8 cellular contexts compared by ENCODE assay signal in the genomic region with DNA sequence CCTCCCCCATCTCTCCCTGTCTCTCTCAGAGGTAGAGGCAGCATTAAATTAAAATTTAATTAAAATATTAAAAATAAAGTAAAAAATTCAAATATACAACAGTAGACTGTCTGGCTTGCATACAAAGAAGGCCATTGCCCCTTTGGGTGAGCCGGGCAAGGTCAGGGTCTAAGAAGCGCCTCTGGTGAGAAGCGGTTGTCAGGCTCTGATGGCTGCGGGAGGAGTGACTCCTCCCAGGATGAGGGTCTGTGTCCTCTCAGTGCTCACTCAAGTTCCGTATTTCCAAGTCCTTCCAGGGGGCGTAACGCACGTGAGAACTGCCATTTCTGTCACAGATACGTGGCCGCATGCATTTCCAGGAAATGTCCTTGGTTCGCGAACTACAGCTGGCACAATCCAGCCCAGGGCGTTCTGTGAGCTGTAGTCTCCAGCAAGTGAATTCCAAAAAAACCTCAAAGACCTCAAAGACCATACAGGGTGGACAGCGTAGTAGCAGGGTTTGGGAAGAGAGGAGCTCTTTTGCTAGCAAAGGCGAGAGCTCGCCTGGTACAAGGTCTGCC. TPM values are rescaled to one million over a fixed set of nuclear protein-coding genes. Genes with fewer than 3 reads are reported as not detected.
A peak's percentile ranks its signal among the peaks of the same experiment; 100 is the strongest.
DNase-seq lines count a peak whose midpoint lies in the region; ATAC-seq and TF ChIP-seq lines count a peak whose summit lies in the region.

No MANE protein-coding gene starts in this region.

- DNase-seq in NCI-H2029 (lab: John Stamatoyannopoulos, UW) (peak; percentile 66), NCI-H2029 treated with DMSO at 0.1 percent for 48 hours (lab: John Stamatoyannopoulos, UW) (no peak), left ventricle myocardium superior (no peak), D341Med (ENCODE audit: low spot score) (no peak)
- DNase-seq in activated CD8-positive, alpha-beta T cell treated with anti-CD3 and anti-CD28 coated beads, Interleukin-2, amount 10 ng/mL, durations not matched to agents 7 days and 5 days, result no peak

- H3K4me1 ChIP-seq in KMS-11 (ENCODE audit: low read depth, poor library complexity, severe bottlenecking), result peaks cover 6% of the 10 kb centered on the region
- H3K4me1 ChIP-seq in skeletal muscle satellite cell (ENCODE audit: control insufficient read depth, insufficient read depth, low read length), result peaks cover 7% of the 10 kb centered on the region

- H3K27ac ChIP-seq in KMS-11, result peak overlapping the region; percentile 56; the same call in 1 of the 2 replicates

- no peak overlapping the region for H3K4me3 ChIP-seq in KMS-11 (IDR thresholded peaks at IDR 0.05; ENCODE audit: insufficient read depth, low read depth, low read length)
- peak overlapping the region; percentile 76 for H3K4me3 ChIP-seq in skeletal muscle satellite cell (ENCODE audit: low read length)

- POLR2A ChIA-PET in activated CD8-positive, alpha-beta T cell treated with anti-CD3 and anti-CD28 coated beads, Interleukin-2, amount 10 ng/mL, durations not matched to agents 7 days and 5 days (lab: Charles Lee), result interaction anchor here (0.5 to 1.0 kb wide), 3 partner anchors 39 to 60 kb away, joined by 3 to 4 read pairs (median 3); a partner anchor contains a TSS

- H3K9ac ChIP-seq in KMS-11, result peak overlapping the region; percentile 65
- peak overlapping the region; percentile 96 for H3K9ac ChIP-seq in skeletal muscle satellite cell (ENCODE audit: low read depth, low read length)

- peak overlapping the region; percentile 78 for H3K4me3 Mint-ChIP-seq in activated CD8-positive, alpha-beta T cell treated with anti-CD3 and anti-CD28 coated beads, Interleukin-2, amount 10 ng/mL, durations not matched to agents 7 days and 5 days

- intact Hi-C loops in left ventricle myocardium superior (cut with micrococcal nuclease), result no loop called here

- no peaks in the 10 kb centered on the region for H3K79me2 ChIP-seq in KMS-11 (ENCODE audit: insufficient read depth, low read depth)

- H3K36me3 Mint-ChIP-seq in activated CD8-positive, alpha-beta T cell treated with anti-CD3 and anti-CD28 coated beads, Interleukin-2, amount 10 ng/mL, durations not matched to agents 7 days and 5 days (ENCODE audit: low read depth), result peaks cover 18% of the 10 kb centered on the region

- H3K9me3 ChIP-seq in skeletal muscle satellite cell (replicated peaks; ENCODE audit: low read length), result no peaks in the 10 kb centered on the region

- H2AFZ ChIP-seq in KMS-11 (ENCODE audit: low read depth), result peak overlapping the region; percentile 96

- no peaks in the 10 kb centered on the region for H4K20me1 ChIP-seq in KMS-11 (ENCODE audit: insufficient read depth)

- H3K9me3 Mint-ChIP-seq in activated CD8-positive, alpha-beta T cell treated with anti-CD3 and anti-CD28 coated beads, Interleukin-2, amount 10 ng/mL, durations not matched to agents 7 days and 5 days (ENCODE audit: insufficient read depth), result peaks cover 4% of the 10 kb centered on the region

- no peaks in the 10 kb centered on the region for H3K27me3 ChIP-seq in KMS-11 (ENCODE audit: insufficient read depth, low read depth)
- no peaks in the 10 kb centered on the region for H3K27me3 ChIP-seq in skeletal muscle satellite cell (ENCODE audit: control insufficient read depth, insufficient read depth, low read length)

- peak; percentile 14 for ATAC-seq in GM21717 (IDR thresholded peaks at IDR 0.05; ENCODE audit: unreplicated experiment)
- ATAC-seq in activated CD8-positive, alpha-beta T cell treated with anti-CD3 and anti-CD28 coated beads, Interleukin-2, amount 10 ng/mL, durations not matched to agents 7 days and 5 days, result no peak
- peak; percentile 33 for ATAC-seq in left ventricle myocardium superior

- no peak for TF ChIP-seq CTCF in KMS-11 (conservative IDR thresholded peaks at IDR 0.05; ENCODE audit: low read depth, low read length)

- CTCF ChIA-PET in activated CD8-positive, alpha-beta T cell treated with anti-CD3 and anti-CD28 coated beads, Interleukin-2, amount 10 ng/mL, durations not matched to agents 7 days and 5 days (lab: Charles Lee), result interaction anchor here (0.6 to 1.9 kb wide), 4 partner anchors 33 to 281 kb away, joined by 3 to 4 read pairs (median 3); a partner anchor contains a TSS

- H3K4me2 ChIP-seq in KMS-11 (peak overlapping the region; percentile 51), skeletal muscle satellite cell (ENCODE audit: low read length) (peak overlapping the region; percentile 87)

- peaks cover 22% of the 10 kb centered on the region for H3K4me1 Mint-ChIP-seq in activated CD8-positive, alpha-beta T cell treated with anti-CD3 and anti-CD28 coated beads, Interleukin-2, amount 10 ng/mL, durations not matched to agents 7 days and 5 days (ENCODE audit: low read depth)

- peak overlapping the region; percentile 87 for H3K27ac Mint-ChIP-seq in activated CD8-positive, alpha-beta T cell treated with anti-CD3 and anti-CD28 coated beads, Interleukin-2, amount 10 ng/mL, durations not matched to agents 7 days and 5 days

- no peaks in the 10 kb centered on the region for H3K27me3 Mint-ChIP-seq in activated CD8-positive, alpha-beta T cell treated with anti-CD3 and anti-CD28 coated beads, Interleukin-2, amount 10 ng/mL, durations not matched to agents 7 days and 5 days (ENCODE audit: low read depth)

- H3K36me3 ChIP-seq in KMS-11 (ENCODE audit: insufficient read depth) (no peaks in the 10 kb centered on the region), skeletal muscle satellite cell (ENCODE audit: insufficient read depth, low read length) (peaks cover 7% of the 10 kb centered on the region)

RNA-seq across cellular contexts. Expression of a gene that starts 0.7 kb away (rescaled TPM):
- total RNA-seq in activated CD8-positive, alpha-beta T cell treated with anti-CD3 and anti-CD28 coated beads, Interleukin-2, amount 10 ng/mL, durations not matched to agents 7 days and 5 days, result 1 to 10 TPM; 3.8 to 4.1 TPM
- total RNA-seq in left ventricle myocardium superior, result 21.6 TPM
- 9.6 and 14.4 TPM in 2 replicates for total RNA-seq in skeletal muscle satellite cell (2012; rRNA removed)

RNA-seq across cellular contexts. Expression of a gene that starts 39.7 kb away (rescaled TPM):
- 1 to 10 TPM; 4.9 to 5.0 TPM for total RNA-seq in activated CD8-positive, alpha-beta T cell treated with anti-CD3 and anti-CD28 coated beads, Interleukin-2, amount 10 ng/mL, durations not matched to agents 7 days and 5 days
- total RNA-seq in left ventricle myocardium superior, result 3.4 TPM
- 5.3 and 10.0 TPM in 2 replicates for total RNA-seq in skeletal muscle satellite cell (2012; rRNA removed)

RNA-seq across cellular contexts. Expression of a gene that starts 55.9 kb away (rescaled TPM):
- total RNA-seq in activated CD8-positive, alpha-beta T cell treated with anti-CD3 and anti-CD28 coated beads, Interleukin-2, amount 10 ng/mL, durations not matched to agents 7 days and 5 days, result 10 to 100 TPM; 18.3 to 19.1 TPM
- total RNA-seq in left ventricle myocardium superior, result 40.2 TPM
- total RNA-seq in skeletal muscle satellite cell (2012; rRNA removed), result 10.6 and 12.9 TPM in 2 replicates

RNA-seq across cellular contexts. Expression of a gene that starts 56.4 kb away (rescaled TPM):
- under 1 TPM; 0.21 to 0.42 TPM for total RNA-seq in activated CD8-positive, alpha-beta T cell treated with anti-CD3 and anti-CD28 coated beads, Interleukin-2, amount 10 ng/mL, durations not matched to agents 7 days and 5 days
- total RNA-seq in left ventricle myocardium superior, result 0.89 TPM
- total RNA-seq in skeletal muscle satellite cell (2012; rRNA removed), result 0.25 and 0.44 TPM in 2 replicates
